Comparison of ENCODE assay signal across 8 cellular contexts in the genomic region with DNA sequence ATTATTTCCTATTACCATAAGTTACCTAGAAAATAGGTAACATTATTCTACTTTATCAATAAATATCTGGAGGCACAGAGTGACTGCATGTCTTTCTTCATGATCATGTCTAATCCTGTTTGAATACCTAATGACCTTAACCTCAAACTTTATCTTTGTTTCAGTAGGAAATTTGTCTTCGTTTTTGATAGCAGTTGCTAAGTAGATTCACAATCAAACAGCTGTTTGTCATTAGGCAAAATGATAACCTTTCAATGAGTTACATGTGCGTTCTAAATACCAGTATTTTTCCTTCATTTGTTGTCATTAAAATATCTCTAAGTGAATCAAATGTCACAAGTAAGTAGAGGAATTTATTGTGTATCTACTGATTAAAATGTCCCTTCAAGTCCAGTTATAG.
"Had no signal": no experiment of that assay in that cellular context is flagged by ENCODE, and none has a peak within 500 bp of the region (broad histone marks: within the 10 kb centered on the region; RNA-seq: fewer than 3 reads in every experiment).

No MANE protein-coding gene starts in this region.

- H3K4me3 ChIP-seq: GM23338 had no signal

- DNase-seq: H9, HCEC 1CT, KBM-7 had no signal

- ATAC-seq: GM23338, HepG2 had no signal

- H3K4me2 ChIP-seq: GM23338 had no signal

- FAIRE-seq: H1, H54, HepG2 had no signal

- H3K27ac ChIP-seq: HL-60 had no signal
